1 cellular context compared by ENCODE assay signal in the genomic region with DNA sequence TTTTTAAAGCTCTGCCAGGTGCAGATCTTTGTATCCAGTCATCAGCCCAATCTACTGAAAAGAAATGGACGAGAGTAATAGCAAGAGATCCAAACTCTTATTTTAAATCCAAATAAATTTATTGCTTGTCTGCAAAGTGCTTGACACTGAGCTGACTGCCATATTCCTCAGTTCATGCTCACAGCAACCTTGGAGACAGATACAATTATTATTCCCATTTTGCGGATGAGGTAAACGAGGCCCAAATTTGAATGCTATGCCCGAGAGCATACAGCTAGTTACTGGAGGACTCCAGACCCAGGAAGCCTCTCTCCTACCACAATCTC.
TF ChIP-seq lines count a peak whose summit lies in the region.

No MANE protein-coding gene starts in this region.

TF ChIP-seq in GM23338, 12 proteins besides CTCF, POLR2A, EP300 and RAD21 (continued from another document):
- TF ChIP-seq ETS1 (IDR thresholded peaks at IDR 0.05) (no peak), EZH2phosphoT487 (IDR thresholded peaks at IDR 0.05; ENCODE audit: unreplicated experiment) (no peak), ZNF114 (CRISPR knock-in tag; IDR thresholded peaks at IDR 0.05) (no peak), REST (IDR thresholded peaks at IDR 0.05; ENCODE audit: unreplicated experiment) (no peak), JUNB (IDR thresholded peaks at IDR 0.05; ENCODE audit: unreplicated experiment) (no peak)
TF ChIP-seq in GM23338: peak in this region for 0.
